Comparison of ENCODE assay signal across 14 cellular contexts in the genomic region with DNA sequence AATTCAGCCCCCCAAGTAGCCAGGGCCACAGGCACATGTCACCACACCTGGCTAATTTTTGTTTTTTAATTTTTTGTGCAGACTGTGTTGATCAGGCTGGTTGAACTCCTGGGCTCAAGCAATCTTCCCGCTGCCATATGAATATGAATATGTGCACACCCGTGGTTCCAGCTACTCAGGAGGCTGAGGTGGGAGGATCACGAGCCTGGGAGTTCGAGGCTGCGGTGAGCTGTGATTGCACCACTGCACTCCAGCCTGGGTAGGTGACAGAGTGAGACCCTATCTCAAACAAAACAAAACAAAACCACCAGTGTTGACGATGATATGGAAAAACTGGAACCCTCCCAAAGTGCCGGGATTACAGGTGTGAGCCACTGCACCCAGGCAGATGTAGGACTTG.
"Had no signal": no experiment of that assay in that cellular context is flagged by ENCODE, and none has a peak within 500 bp of the region (broad histone marks: within the 10 kb centered on the region; RNA-seq: fewer than 3 reads in every experiment).

No MANE protein-coding gene starts in this region.

- H3K9me3 Mint-ChIP-seq: activated naive CD4-positive, alpha-beta T cell treated with anti-CD3 and anti-CD28 coated beads, Interleukin-2, amount 50 U/mL, for 24 hours; neural crest cell; stimulated activated naive B cell treated with anti-CD40 and anti-IgM and Interleukin-4, amounts not matched to agents 10 μg/mL and 1 μg/mL and 100 μg/mL, for 72 hours had no signal

- H3K4me3 Mint-ChIP-seq: activated naive CD4-positive, alpha-beta T cell treated with anti-CD3 and anti-CD28 coated beads, Interleukin-2, amount 50 U/mL, for 24 hours; neural crest cell; stimulated activated naive B cell treated with anti-CD40 and anti-IgM and Interleukin-4, amounts not matched to agents 10 μg/mL and 1 μg/mL and 100 μg/mL, for 72 hours had no signal

- H3K27me3 Mint-ChIP-seq: activated naive CD4-positive, alpha-beta T cell treated with anti-CD3 and anti-CD28 coated beads, Interleukin-2, amount 50 U/mL, for 24 hours; stimulated activated naive B cell treated with anti-CD40 and anti-IgM and Interleukin-4, amounts not matched to agents 10 μg/mL and 1 μg/mL and 100 μg/mL, for 72 hours had no signal

- H3K4me1 ChIP-seq: vagina had no signal

- H3K27ac ChIP-seq: ovary, tibial artery, vagina had no signal

- H3K4me3 ChIP-seq: ovary, tibial artery, vagina had no signal

- H3K27me3 ChIP-seq: ovary, tibial artery, vagina had no signal

- H3K27ac Mint-ChIP-seq: activated naive CD4-positive, alpha-beta T cell treated with anti-CD3 and anti-CD28 coated beads, Interleukin-2, amount 50 U/mL, for 24 hours had no signal

- H3K9me3 ChIP-seq: ovary, tibial artery, vagina had no signal

- DNase-seq: activated CD4-positive, alpha-beta T cell treated with anti-CD3 and anti-CD28 coated beads, Interleukin-2, amount 50 U/mL, for 1 hour; activated effector memory CD4-positive, alpha-beta T cell treated with anti-CD3 and anti-CD28 coated beads, Interleukin-2, amount 50 U/mL, for 16 hours; cortex of kidney; effector CD4-positive, alpha-beta T cell; foreskin fibroblast; glutamatergic neuron; stimulated activated CD4-positive, alpha-beta T cell treated with anti-CD3 and anti-CD28 coated beads, Interleukin-2, amount 100 ng/mL, for 48 hours; stimulated activated naive B cell treated with anti-CD40 and anti-IgM and Interleukin-4, amounts not matched to agents 10 μg/mL and 1 μg/mL and 100 μg/mL, for 72 hours; T-helper 9 cell had no signal

- H3K36me3 ChIP-seq: ovary had no signal
